9 cellular contexts compared by ENCODE assay signal in genomic region chr14:86654558-86655184, GRCh38.
A peak's percentile ranks its signal among the peaks of the same experiment; 100 is the strongest.
DNase-seq lines count a peak whose midpoint lies in the region; ATAC-seq and TF ChIP-seq lines count a peak whose summit lies in the region.
"Had no signal": no experiment of that assay in that cellular context is flagged by ENCODE, and none has a peak within 500 bp of the region (broad histone marks: within the 10 kb centered on the region; RNA-seq: fewer than 3 reads in every experiment).

No MANE protein-coding gene starts in this region.

- no peak for ATAC-seq in HG03280 (IDR thresholded peaks at IDR 0.05; ENCODE audit: unreplicated experiment)
- ATAC-seq in GM19463 (IDR thresholded peaks at IDR 0.05; ENCODE audit: unreplicated experiment) = no peak

- no peak overlapping the region for H3K27ac ChIP-seq in 22Rv1
- H3K27ac ChIP-seq: tibial artery had no signal

- TF ChIP-seq CTCF in 22Rv1 (IDR thresholded peaks at IDR 0.05) = peak; percentile 82
- TF ChIP-seq CTCF in GM10266 (IDR thresholded peaks at IDR 0.05; ENCODE audit: control insufficient read depth, insufficient read depth, low read depth, missing control alignments) = peak; percentile 31

- DNase-seq in GM10266 (ENCODE audit: extremely low spot score) (no peak), NCI-H2171 (lab: John Stamatoyannopoulos, UW) (peak; percentile 11), iPS DF 19.7 (ENCODE audit: low read depth, low spot score) (peak; percentile 40)
- DNase-seq in activated CD8-positive, alpha-beta memory T cell treated with anti-CD3 and anti-CD28 coated beads for 48 hours (ENCODE audit: low read depth in 2 of 3, low spot score in 2 of 3) = peak in 2 of 3 experiments; percentile 3 to 17
- peak; percentile 5 for DNase-seq in stimulated activated CD8-positive, alpha-beta memory T cell treated with anti-CD3 and anti-CD28 coated beads, Interleukin-4, amount 100 ng/mL, for 24 hours (ENCODE audit: low read depth)
